Comparison of ENCODE assay signal across 8 cellular contexts in the genomic region with DNA sequence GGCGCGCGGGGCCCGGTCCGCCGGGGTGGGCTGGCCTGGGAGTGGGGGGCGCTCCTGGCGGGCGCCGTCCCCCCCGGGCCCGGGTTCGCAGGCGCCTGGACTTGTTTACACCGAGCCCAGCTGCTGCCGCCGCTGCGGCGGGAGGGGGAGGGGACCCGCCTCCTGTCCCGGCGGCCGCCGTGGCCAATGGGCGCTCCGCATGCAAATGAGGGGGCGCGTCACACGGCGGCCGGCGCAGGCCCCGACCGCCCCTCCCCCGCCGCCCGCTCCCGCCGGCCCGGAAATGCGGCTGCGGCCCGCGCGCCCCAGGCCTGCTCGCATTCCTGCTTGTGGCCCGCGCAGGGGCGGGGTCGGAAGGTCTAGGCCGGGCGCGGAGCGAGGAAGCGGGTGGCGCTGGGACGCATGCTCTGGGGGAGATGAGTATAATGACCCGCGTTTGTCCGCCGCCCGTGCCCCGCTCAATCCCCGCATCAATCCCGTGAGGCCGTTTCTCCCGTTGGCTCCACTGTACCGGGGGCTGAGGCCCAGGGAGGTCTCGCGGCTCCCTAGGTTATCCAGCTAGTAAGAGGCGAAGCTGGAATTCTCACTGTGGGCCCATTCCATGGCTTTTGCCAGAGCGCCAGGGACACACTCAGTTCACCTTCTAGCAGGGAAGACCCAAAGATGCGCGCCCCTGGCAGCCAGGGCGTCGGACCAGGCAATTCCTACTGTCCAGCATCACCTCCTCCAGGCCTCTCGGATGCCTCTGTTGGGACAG. TPM values are rescaled to one million over a fixed set of nuclear protein-coding genes. Genes with fewer than 3 reads are reported as not detected.
DNase-seq lines count a peak whose midpoint lies in the region; ATAC-seq lines count a peak whose summit lies in the region.

A gene with protein sequence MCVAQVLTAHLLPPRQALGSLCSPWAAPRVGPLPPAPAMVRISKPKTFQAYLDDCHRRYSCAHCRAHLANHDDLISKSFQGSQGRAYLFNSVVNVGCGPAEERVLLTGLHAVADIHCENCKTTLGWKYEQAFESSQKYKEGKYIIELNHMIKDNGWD (minus strand): TSS at position 109 of the 757 bp plus-strand sequence. CDS start 731 bp downstream, outside the sequence.

- H3K4me1 Mint-ChIP-seq in activated T-cell treated with anti-CD3 and anti-CD28 coated beads, Interleukin-2, amount 50 U/mL, for 24 hours (ENCODE audit: low read depth), result peaks cover 47% of the 10 kb centered on the region

- peak; percentile 33 for ATAC-seq in GM18861 (IDR thresholded peaks at IDR 0.05; ENCODE audit: unreplicated experiment)

- H3K9me3 ChIP-seq in NT2/D1 (ENCODE audit: insufficient read depth, low read length) (peaks cover 35% of the 10 kb centered on the region), mononuclear cell (ENCODE audit: low read depth, low read length) (peaks cover 28% of the 10 kb centered on the region)

- H3K36me3 ChIP-seq in NT2/D1 (ENCODE audit: insufficient read depth, insufficient read length, low read length), result peaks cover 3% of the 10 kb centered on the region

- peaks cover 16% of the 10 kb centered on the region for H3K9me3 Mint-ChIP-seq in activated T-cell treated with anti-CD3 and anti-CD28 coated beads, Interleukin-2, amount 50 U/mL, for 24 hours

- H3K36me3 Mint-ChIP-seq in activated T-cell treated with anti-CD3 and anti-CD28 coated beads, Interleukin-2, amount 50 U/mL, for 24 hours (ENCODE audit: low read depth), result peaks cover 42% of the 10 kb centered on the region

- H3K4me3 ChIP-seq in NT2/D1 (ENCODE audit: insufficient read length, low read depth) (peak within 1 kb of the TSS; percentile 31), mononuclear cell (ENCODE audit: low read length) (peak within 1 kb of the TSS; percentile 74)

- H3K4me3 Mint-ChIP-seq in activated T-cell treated with anti-CD3 and anti-CD28 coated beads, Interleukin-2, amount 50 U/mL, for 24 hours, result peak within 1 kb of the TSS; percentile 81

- H3K27ac Mint-ChIP-seq in activated T-cell treated with anti-CD3 and anti-CD28 coated beads, Interleukin-2, amount 50 U/mL, for 24 hours, result peak within 1 kb of the TSS; percentile 91

- H3K27me3 Mint-ChIP-seq in activated T-cell treated with anti-CD3 and anti-CD28 coated beads, Interleukin-2, amount 50 U/mL, for 24 hours, result no peaks in the 10 kb centered on the region

- H3K27me3 ChIP-seq in NT2/D1 (ENCODE audit: insufficient read depth, insufficient read length), result no peaks in the 10 kb centered on the region
- no peaks in the 10 kb centered on the region for H3K27me3 ChIP-seq in mononuclear cell (ENCODE audit: insufficient read depth, low read length)

- H3K4me1 ChIP-seq in NT2/D1 (ENCODE audit: insufficient read depth, insufficient read length) (peaks cover 17% of the 10 kb centered on the region), mononuclear cell (ENCODE audit: insufficient read depth, low read length) (peaks cover 44% of the 10 kb centered on the region)

- peak within 1 kb of the TSS; percentile 81 for H3K9ac ChIP-seq in NT2/D1 (ENCODE audit: insufficient read length, low read depth)

- H3K27ac ChIP-seq in epithelial cell of prostate, result peak within 1 kb of the TSS; percentile 65

- DNase-seq in 8988T, result peak; percentile 95
- peak; percentile 72 for DNase-seq in HK-2 (ENCODE audit: unreplicated experiment)
- peak; percentile 83 for DNase-seq in NT2/D1 (ENCODE audit: low read depth, low spot score)
- DNase-seq in activated T-cell treated with anti-CD3 and anti-CD28 coated beads, Interleukin-2, amount 50 U/mL, for 24 hours, result peak; percentile 90
- peak; percentile 62 for DNase-seq in epithelial cell of prostate (ENCODE audit: low read depth, low spot score)
- DNase-seq in stimulated activated CD8-positive, alpha-beta memory T cell treated with anti-CD3 and anti-CD28 coated beads, Interleukin-2, amount 100 ng/mL, for 1 hour (ENCODE audit: low read depth in 2 of 2), result peak; percentile 75 to 79

RNA-seq across cellular contexts. Expression of the gene that starts here (rescaled TPM):
- 66.0 TPM for total RNA-seq in mononuclear cell

Comparison
In these comparisons a context has a peak if more than half of its experiments do, and no peak if none do; other contexts are left out.
1. Peak in every context shown above with its lines: DNase-seq, ATAC-seq, H3K4me3 ChIP-seq and H3K27ac ChIP-seq.